ENCODE assay signal across 2 cellular contexts in genomic region chr7:66187894-66188293, GRCh38.
TF ChIP-seq lines count a peak whose summit lies in the region.

No MANE protein-coding gene starts in this region.

TF ChIP-seq in SK-N-SH treated with all-trans-retinoic acid at 6 μM for 48 hours, 23 proteins besides CTCF, POLR2A, EP300 and RAD21 (continued from another document):
- TF ChIP-seq CREB5 (CRISPR knock-in tag; IDR thresholded peaks at IDR 0.05; ENCODE audit: low read depth): no peak
- TF ChIP-seq CSRNP3 (CRISPR knock-in tag; IDR thresholded peaks at IDR 0.05): no peak
- TF ChIP-seq TSHZ2 (CRISPR knock-in tag; IDR thresholded peaks at IDR 0.05): no peak
- TF ChIP-seq ESRRG (CRISPR knock-in tag; IDR thresholded peaks at IDR 0.05): no peak

TF ChIP-seq in SK-N-SH, 30 proteins besides CTCF, POLR2A, EP300 and RAD21 (continued from another document):
- no peak for TF ChIP-seq NFIC (IDR thresholded peaks at IDR 0.05; ENCODE audit: borderline replicate concordance)
- no peak for TF ChIP-seq CHD2 (IDR thresholded peaks at IDR 0.05; ENCODE audit: low read length, partially characterized antibody)
- no peak for TF ChIP-seq RCOR1 (IDR thresholded peaks at IDR 0.05; ENCODE audit: low read length)
- TF ChIP-seq TEAD4 (IDR thresholded peaks at IDR 0.05; ENCODE audit: borderline replicate concordance, insufficient read depth): no peak
- no peak for TF ChIP-seq PBX3 (IDR thresholded peaks at IDR 0.05)
- TF ChIP-seq YY1 (IDR thresholded peaks at IDR 0.05; ENCODE audit: low read depth): no peak
